9 cellular contexts compared by ENCODE assay signal in genomic region chr19:13841339-13842293, GRCh38. TPM values are rescaled to one million over a fixed set of nuclear protein-coding genes. Genes with fewer than 3 reads are reported as not detected.
DNase-seq lines count a peak whose midpoint lies in the region; ATAC-seq and TF ChIP-seq lines count a peak whose summit lies in the region.
"Had no signal": no experiment of that assay in that cellular context is flagged by ENCODE, and none has a peak within 500 bp of the region (broad histone marks: within the 10 kb centered on the region; RNA-seq: fewer than 3 reads in every experiment).

No MANE protein-coding gene starts in this region.

- H3K4me2 ChIP-seq in PC-3 (ENCODE audit: low read length): peak overlapping the region; percentile 94

- peak; percentile 70 for DNase-seq in Daoy (ENCODE audit: low read depth)
- DNase-seq in PC-3: peak; percentile 57
- peak; percentile 84 to 91 for DNase-seq in breast epithelium (ENCODE audit: low spot score in 2 of 2)
- DNase-seq in kidney epithelial cell (ENCODE audit: low read depth): no peak
- no peak for DNase-seq in amniotic stem cell (lab: John Stamatoyannopoulos, UW)
- no peak for DNase-seq in NCI-H1694 treated with DMSO at 0.1 percent for 48 hours (lab: John Stamatoyannopoulos, UW)

- H3K79me2 ChIP-seq in PC-3 (ENCODE audit: low read length): peaks cover 72% of the 10 kb centered on the region

- H3F3A ChIP-seq in PC-3 (ENCODE audit: low read length, unreplicated experiment): peaks cover 21% of the 10 kb centered on the region

- no peaks in the 10 kb centered on the region for H3K9me2 ChIP-seq in PC-3 (replicated peaks; ENCODE audit: low read length)

- POLR2A ChIA-PET in PC-3 (lab: Charles Lee; ENCODE audit: unreplicated experiment): interaction anchor here (0.6 kb wide), 4 partner anchors 12 to 21 kb away, joined by 3 to 15 read pairs (median 4); no protein-coding TSS in a partner anchor

- H4K20me1 ChIP-seq in PC-3 (ENCODE audit: low read length): peaks cover 33% of the 10 kb centered on the region

- H3K27me3 ChIP-seq in PC-3 (ENCODE audit: low read length): no peaks in the 10 kb centered on the region
- no peaks in the 10 kb centered on the region for H3K27me3 ChIP-seq in breast epithelium
- no peaks in the 10 kb centered on the region for H3K27me3 ChIP-seq in kidney epithelial cell (ENCODE audit: control insufficient read depth, insufficient read depth, low read length)
- H3K27me3 ChIP-seq in subcutaneous abdominal adipose tissue (ENCODE audit: control insufficient read depth in 5 of 5, insufficient read depth in 4 of 5, low read length in 5 of 5): no peaks in the 10 kb centered on the region

- CTCF ChIA-PET in PC-3 (lab: Charles Lee): interaction anchor here (0.5 kb wide), 1 partner anchor 20 kb away, joined by 3 read pairs; no protein-coding TSS in a partner anchor

- TF ChIP-seq CTCF in PC-3 (conservative IDR thresholded peaks at IDR 0.05; ENCODE audit: low read depth, low read length): no peak
- TF ChIP-seq CTCF in breast epithelium (IDR thresholded peaks at IDR 0.05): no peak
- TF ChIP-seq CTCF in kidney epithelial cell (IDR thresholded peaks at IDR 0.05; ENCODE audit: insufficient read depth, low read length, poor library complexity, severe bottlenecking): no peak

- H3K9ac ChIP-seq in PC-3 (ENCODE audit: low read length) (peak overlapping the region; percentile 93), subcutaneous abdominal adipose tissue (ENCODE audit: low read length in 5 of 5) (peak overlapping the region; percentile 75 to 100 (median 95))

- H3K27ac ChIP-seq in PC-3 (ENCODE audit: low read length): peak overlapping the region; percentile 96
- peak overlapping the region; percentile 100 for H3K27ac ChIP-seq in breast epithelium
- peak overlapping the region; percentile 100 for H3K27ac ChIP-seq in subcutaneous abdominal adipose tissue (ENCODE audit: low read depth, low read length)

- intact Hi-C loops in PC-3 (cut with micrococcal nuclease) (loop anchor here (2.0 kb wide), 1 partner anchor 57 kb away; no protein-coding TSS in a partner anchor), breast epithelium (cut with DNase I; ENCODE audit: low total_unique reads) (no loop called here)

- TSS peak; percentile 65 for BruUV-seq in PC-3 (replicated peaks; lab: Mats Ljungman, UMichigan)

- H3K4me3 ChIP-seq in PC-3 (ENCODE audit: low read length): peak overlapping the region; percentile 82
- H3K4me3 ChIP-seq in breast epithelium: peak overlapping the region; percentile 89 to 99 (median 96)
- H3K4me3 ChIP-seq in kidney epithelial cell (ENCODE audit: low read depth, low read length): peak overlapping the region; percentile 97
- peak overlapping the region; percentile 73 to 100 (median 98) for H3K4me3 ChIP-seq in subcutaneous abdominal adipose tissue (ENCODE audit: low read depth in 1 of 5, low read length in 5 of 5)

- peaks cover 60% of the 10 kb centered on the region for H3K4me1 ChIP-seq in PC-3 (ENCODE audit: insufficient read depth, low read length)
- H3K4me1 ChIP-seq in breast epithelium: peaks cover 31 to 44% of the 10 kb centered on the region in 2 donors
- peaks cover 5 to 73% (median 64%) of the 10 kb centered on the region in 5 donors for H3K4me1 ChIP-seq in subcutaneous abdominal adipose tissue (ENCODE audit: control insufficient read depth in 5 of 5, insufficient read depth in 5 of 5, low read length in 5 of 5)

- H3K9me3 ChIP-seq in PC-3 (ENCODE audit: low read length): no peaks in the 10 kb centered on the region
- H3K9me3 ChIP-seq in breast epithelium: no peaks in the 10 kb centered on the region
- H3K9me3 ChIP-seq in subcutaneous abdominal adipose tissue (ENCODE audit: control insufficient read depth in 5 of 5, low read length in 5 of 5): no peaks in the 10 kb centered on the region

- peak; percentile 35 for TF ChIP-seq POLR2A in breast epithelium (IDR thresholded peaks at IDR 0.05)

- ATAC-seq in PC-3 (peak; percentile 0; the same call in 1 of the 2 replicates), HG03442 (IDR thresholded peaks at IDR 0.05; ENCODE audit: unreplicated experiment) (no peak)

- no peak overlapping the region for H2AFZ ChIP-seq in PC-3 (ENCODE audit: low read length)

- H3K36me3 ChIP-seq in PC-3 (ENCODE audit: low read depth, low read length) (peaks cover 26% of the 10 kb centered on the region), breast epithelium (no peaks in the 10 kb centered on the region), kidney epithelial cell (ENCODE audit: control insufficient read depth, insufficient read depth, low read length) (no peaks in the 10 kb centered on the region), subcutaneous abdominal adipose tissue (ENCODE audit: control insufficient read depth in 5 of 5, insufficient read depth in 5 of 5, low read length in 5 of 5) (peaks cover 0 to 35% (median 8%) of the 10 kb centered on the region in 5 donors)

RNA-seq across cellular contexts. Expression of gene NANOS3, which starts 35.3 kb away (rescaled TPM):
- total RNA-seq in Daoy (2014; rRNA removed; shearing (Covaris generic)): 1.6 TPM in 1 of 2 replicates, not detected in the other
- total RNA-seq in PC-3 (2014; rRNA removed) (1.7 TPM in 1 of 2 replicates, not detected in the other), breast epithelium (not detected), kidney epithelial cell (0.68 TPM in 1 of 2 replicates, not detected in the other)
- total RNA-seq: NCI-H460 had no signal

RNA-seq across cellular contexts. Expression of gene ZSWIM4, which starts 46.4 kb away (rescaled TPM):
- total RNA-seq in Daoy (2014; rRNA removed; shearing (Covaris generic)): 4.6 and 5.4 TPM in 2 replicates
- total RNA-seq in PC-3 (2014; rRNA removed) (8.0 and 11.4 TPM in 2 replicates), breast epithelium (1 to 10 TPM; 1.1 to 8.5 (median 6.9) TPM), kidney epithelial cell (25.7 and 25.9 TPM in 2 replicates)

Comparison
In these comparisons a context has a peak if more than half of its experiments do, and no peak if none do; other contexts are left out.
1. DNase-seq: peak in Daoy (single experiment), PC-3 (single experiment) and breast epithelium (2 of 2); none in kidney epithelial cell (single experiment), amniotic stem cell (single experiment) and NCI-H1694 treated with DMSO at 0.1 percent for 48 hours (single experiment).
2. Peak in every context shown above with its lines, with median percentiles within 50 percentile points of each other: H3K27ac ChIP-seq and H3K4me3 ChIP-seq.